1 cellular context compared by ENCODE assay signal in genomic region chr7:132750530-132751281, GRCh38.
TF ChIP-seq lines count a peak whose summit lies in the region.

No MANE protein-coding gene starts in this region.

TF ChIP-seq in WTC11, 78 proteins besides CTCF, POLR2A, EP300 and RAD21 (continued from another document):
- no peak for TF ChIP-seq ARID4B (CRISPR knock-in tag; IDR thresholded peaks at IDR 0.05; ENCODE audit: borderline replicate concordance)
- no peak for TF ChIP-seq ZBTB43 (CRISPR knock-in tag; IDR thresholded peaks at IDR 0.05)
- no peak for TF ChIP-seq NR3C1 (CRISPR knock-in tag; conservative IDR thresholded peaks at IDR 0.05; ENCODE audit: low read depth)
